Comparison of ENCODE assay signal across 8 cellular contexts in genomic region chr12:110501722-110502448, GRCh38. TPM values are rescaled to one million over a fixed set of nuclear protein-coding genes. Genes with fewer than 3 reads are reported as not detected.
DNase-seq lines count a peak whose midpoint lies in the region; ATAC-seq, FAIRE-seq and TF ChIP-seq lines count a peak whose summit lies in the region.

TSS of gene RAD9B (plus strand) at chr12:110502331. CDS start at chr12:110502338, 7 bp downstream.
TSS of gene VPS29 (minus strand) at chr12:110502111. CDS start at chr12:110502051, 60 bp downstream.

- peak within 1 kb of the TSS; percentile 89 for H3K9ac ChIP-seq in SU-DHL-6 (ENCODE audit: low read length)

- peaks cover 38% of the 10 kb centered on the region for H3F3A ChIP-seq in SU-DHL-6 (ENCODE audit: insufficient read depth)

- H3K36me3 ChIP-seq in SU-DHL-6 (ENCODE audit: low read length) (peaks cover 11% of the 10 kb centered on the region), pancreas (no peaks in the 10 kb centered on the region), tibial artery (no peaks in the 10 kb centered on the region)

- peak; percentile 59 for FAIRE-seq in pancreas (lab: Jason Lieb, UNC)

- peaks cover 3% of the 10 kb centered on the region for H3K27me3 Mint-ChIP-seq in activated naive CD8-positive, alpha-beta T cell treated with anti-CD3 and anti-CD28 coated beads, Interleukin-2, amount 50 U/mL, for 24 hours

- intact Hi-C loops in Right ventricle myocardium superior (cut with DNase I) (no loop called here), pancreas (cut with DNase I) (no loop called here), tibial artery (cut with DNase I; ENCODE audit: low total_unique reads) (loop anchor here (5.0 kb wide), 1 partner anchor 35 kb away; the partner anchor contains the start of genes FAM216A and GPN3)

- H2AFZ ChIP-seq in SU-DHL-6 (ENCODE audit: low read depth, low read length, severe bottlenecking), result peak within 1 kb of the TSS; percentile 75

- TF ChIP-seq CTCF in GM12875 (IDR thresholded peaks at IDR 0.05; ENCODE audit: borderline replicate concordance, insufficient read depth, low read depth, low read length) (no peak), SU-DHL-6 (IDR thresholded peaks at IDR 0.05; ENCODE audit: insufficient read depth, low read length, poor library complexity, severe bottlenecking) (no peak), pancreas (IDR thresholded peaks at IDR 0.05) (no peak), tibial artery (IDR thresholded peaks at IDR 0.05) (no peak)

- H3K9me3 ChIP-seq in SU-DHL-6 (ENCODE audit: insufficient read depth, low read length), result no peaks in the 10 kb centered on the region
- H3K9me3 ChIP-seq in pancreas, result no peaks in the 10 kb centered on the region
- no peaks in the 10 kb centered on the region for H3K9me3 ChIP-seq in tibial artery

- peaks cover 0 to 22% (median 6%) of the 10 kb centered on the region in 3 donors for H3K4me1 ChIP-seq in pancreas
- peaks cover 0 to 38% (median 22%) of the 10 kb centered on the region in 4 donors for H3K4me1 ChIP-seq in tibial artery

- no peaks in the 10 kb centered on the region for H3K9me2 ChIP-seq in SU-DHL-6 (replicated peaks; ENCODE audit: insufficient read depth, low read length)

- no peaks in the 10 kb centered on the region for H3K27me3 ChIP-seq in SU-DHL-6 (ENCODE audit: low read length)
- no peaks in the 10 kb centered on the region for H3K27me3 ChIP-seq in pancreas
- no peaks in the 10 kb centered on the region for H3K27me3 ChIP-seq in tibial artery

- 1% methylated on average over 55 of the region's 55 CpGs for WGBS in pancreas, 2 donors

- peak within 1 kb of the TSS; percentile 73 for H3K27ac ChIP-seq in SU-DHL-6 (ENCODE audit: low read depth, low read length)
- peak within 1 kb of the TSS; percentile 68 to 94 (median 80) for H3K27ac ChIP-seq in pancreas
- peak within 1 kb of the TSS; percentile 93 to 95 for H3K27ac ChIP-seq in tibial artery

- peaks cover 21% of the 10 kb centered on the region for H3K36me3 Mint-ChIP-seq in activated naive CD8-positive, alpha-beta T cell treated with anti-CD3 and anti-CD28 coated beads, Interleukin-2, amount 50 U/mL, for 24 hours (ENCODE audit: low read depth)

- H3K4me3 ChIP-seq in GM12875 (ENCODE audit: low read depth, low read length) (peak within 1 kb of the TSS; percentile 97), SU-DHL-6 (ENCODE audit: insufficient read depth, low read length, poor library complexity, severe bottlenecking) (peak within 1 kb of the TSS; percentile 89), pancreas (peak within 1 kb of the TSS; percentile 87 to 98 (median 90)), tibial artery (peak within 1 kb of the TSS; percentile 86 to 97)

- H3K4me2 ChIP-seq in SU-DHL-6 (ENCODE audit: low read depth, low read length, poor library complexity, severe bottlenecking), result peak within 1 kb of the TSS; percentile 81

- peaks cover 9% of the 10 kb centered on the region for H3K9me3 Mint-ChIP-seq in activated naive CD8-positive, alpha-beta T cell treated with anti-CD3 and anti-CD28 coated beads, Interleukin-2, amount 50 U/mL, for 24 hours

- ATAC-seq in HG02763 (IDR thresholded peaks at IDR 0.05; ENCODE audit: unreplicated experiment) (peak; percentile 95), Right ventricle myocardium superior (ENCODE audit: poor library complexity) (peak; percentile 97), pancreas (peak; percentile 97 to 99 (median 98))
- peak; percentile 97 for ATAC-seq in activated naive CD8-positive, alpha-beta T cell treated with anti-CD3 and anti-CD28 coated beads, Interleukin-2, amount 50 U/mL, for 24 hours

- DNase-seq in NCI-H1417 (lab: John Stamatoyannopoulos, UW), result peak; percentile 99
- DNase-seq in activated naive CD8-positive, alpha-beta T cell treated with anti-CD3 and anti-CD28 coated beads, Interleukin-2, amount 50 U/mL, for 24 hours, result peak; percentile 98
- DNase-seq in Right ventricle myocardium superior, result peak; percentile 99
- DNase-seq in pancreas, result peak; percentile 95 to 98 (median 97)
- DNase-seq in tibial artery, result peak; percentile 98 to 99

- no peaks in the 10 kb centered on the region for H4K20me1 ChIP-seq in SU-DHL-6 (ENCODE audit: low read depth, low read length)

- peak within 1 kb of the TSS; percentile 95 for H3K4me3 Mint-ChIP-seq in activated naive CD8-positive, alpha-beta T cell treated with anti-CD3 and anti-CD28 coated beads, Interleukin-2, amount 50 U/mL, for 24 hours

- peaks cover 42% of the 10 kb centered on the region for H3K4me1 Mint-ChIP-seq in activated naive CD8-positive, alpha-beta T cell treated with anti-CD3 and anti-CD28 coated beads, Interleukin-2, amount 50 U/mL, for 24 hours

- H3K27ac Mint-ChIP-seq in activated naive CD8-positive, alpha-beta T cell treated with anti-CD3 and anti-CD28 coated beads, Interleukin-2, amount 50 U/mL, for 24 hours, result peak within 1 kb of the TSS; percentile 99

- peaks cover 41% of the 10 kb centered on the region for H3K79me2 ChIP-seq in SU-DHL-6 (ENCODE audit: insufficient read depth, low read length)

RNA-seq across cellular contexts. Expression of gene RAD9B, which starts in this region (rescaled TPM):
- total RNA-seq in Right ventricle myocardium superior (0.67 TPM), pancreas (under 1 TPM; 0.16 to 0.28 (median 0.22) TPM)
- under 1 TPM in 1 of 2 donors, not detected in 1; 0.26 TPM for polyA plus RNA-seq in pancreas

RNA-seq across cellular contexts. Expression of gene VPS29, which starts in this region (rescaled TPM):
- total RNA-seq in Right ventricle myocardium superior (108 TPM), pancreas (10 to 100 TPM; 29.1 to 49.3 (median 36.5) TPM)
- polyA plus RNA-seq in pancreas, result 100 to 1,000 TPM in 1 of 2 donors, 10 to 100 TPM in 1; 66.8 to 120 TPM

Comparison
In these comparisons a context has a peak if more than half of its experiments do, and no peak if none do; other contexts are left out.
1. Peak in every context shown above with its lines: DNase-seq, ATAC-seq, H3K4me3 ChIP-seq and H3K27ac ChIP-seq.